Comparison of ENCODE assay signal across 1 cellular context in the genomic region with DNA sequence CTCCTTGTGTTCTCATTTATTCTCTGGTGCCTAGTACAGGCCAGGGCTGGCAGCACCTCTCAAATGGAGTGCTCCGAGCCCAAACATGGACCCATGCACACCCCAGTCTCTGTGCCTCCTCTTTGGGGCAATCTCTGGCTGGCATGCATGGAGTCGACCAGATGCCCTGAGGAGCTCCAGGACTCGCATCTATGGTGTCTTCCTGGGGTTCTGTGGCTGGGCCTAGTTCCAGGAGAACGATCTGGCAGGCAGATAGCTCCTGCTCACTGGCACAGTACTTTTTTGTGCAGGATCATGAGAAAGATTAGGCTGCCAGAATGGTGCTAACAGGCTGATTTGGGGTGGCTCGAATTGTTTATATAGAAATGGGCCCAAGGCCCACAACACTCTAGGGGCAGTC.
A peak's percentile ranks its signal among the peaks of the same experiment; 100 is the strongest.
TF ChIP-seq lines count a peak whose summit lies in the region.

No MANE protein-coding gene starts in this region.

TF ChIP-seq in K562, 482 proteins besides CTCF, POLR2A, EP300 and RAD21 (continued from another document):
- no peak for TF ChIP-seq PRDM10 (IDR thresholded peaks at IDR 0.05; ENCODE audit: partially characterized antibody)
- TF ChIP-seq TBP (optimal IDR thresholded peaks at IDR 0.05; ENCODE audit: low read depth, low read length) = peak; percentile 24
- TF ChIP-seq NR2C1 (IDR thresholded peaks at IDR 0.05) = no peak
- TF ChIP-seq NR2C1 (tag; IDR thresholded peaks at IDR 0.05) = no peak
- TF ChIP-seq UBTF (IDR thresholded peaks at IDR 0.05; ENCODE audit: borderline replicate concordance in 1 of 2, low read depth in 2 of 2, low read length in 2 of 2) = peak in 1 of 2 experiments; percentile 78; a peak in 1 of 4 replicates
- TF ChIP-seq NFATC3 (IDR thresholded peaks at IDR 0.05) = no peak
- TF ChIP-seq TEAD2 (tag; IDR thresholded peaks at IDR 0.05) = no peak
- no peak for TF ChIP-seq SMARCA4 (IDR thresholded peaks at IDR 0.05)
- TF ChIP-seq DMBX1 (CRISPR knock-in tag; IDR thresholded peaks at IDR 0.05; ENCODE audit: borderline replicate concordance) = no peak
- no peak for TF ChIP-seq ZSCAN29 (IDR thresholded peaks at IDR 0.05)
- no peak for TF ChIP-seq SRSF7 (optimal IDR thresholded peaks at IDR 0.05; ENCODE audit: low read depth, low read length)
